Comparison of ENCODE assay signal across 9 cellular contexts in genomic region chr7:102329366-102329765, GRCh38. TPM values are rescaled to one million over a fixed set of nuclear protein-coding genes. Genes with fewer than 3 reads are reported as not detected.
"Had no signal": no experiment of that assay in that cellular context is flagged by ENCODE, and none has a peak within 500 bp of the region (broad histone marks: within the 10 kb centered on the region; RNA-seq: fewer than 3 reads in every experiment).

No MANE protein-coding gene starts in this region.

RNA-seq across cellular contexts. Expression of gene SPDYE6, which starts 26.9 kb away (rescaled TPM):
- total RNA-seq: activated B cell treated with CpG ODN at 0.5 μM for 24 hours; activated CD8-positive, alpha-beta memory T cell treated with anti-CD3 and anti-CD28 coated beads, Interleukin-2, amount 10 ng/mL, durations not matched to agents 7 days and 5 days; activated naive CD8-positive, alpha-beta T cell treated with anti-CD3 and anti-CD28 coated beads, Interleukin-2, amount 10 ng/mL, durations not matched to agents 7 days and 5 days; activated T-helper 2 cell treated with anti-CD3 and anti-CD28 coated beads, Interferon-gamma antibody, Interleukin-2, Interleukin-4, amounts not matched to agents 10 μg/mL and 5 μg/mL and 100 μg/mL, durations not matched to agents 14 hours and 24 hours and 36 hours; ascending aorta; cardiac septum; M059J; NCI-H460; SJSA1 had no signal
